8 cellular contexts compared by ENCODE assay signal in the genomic region with DNA sequence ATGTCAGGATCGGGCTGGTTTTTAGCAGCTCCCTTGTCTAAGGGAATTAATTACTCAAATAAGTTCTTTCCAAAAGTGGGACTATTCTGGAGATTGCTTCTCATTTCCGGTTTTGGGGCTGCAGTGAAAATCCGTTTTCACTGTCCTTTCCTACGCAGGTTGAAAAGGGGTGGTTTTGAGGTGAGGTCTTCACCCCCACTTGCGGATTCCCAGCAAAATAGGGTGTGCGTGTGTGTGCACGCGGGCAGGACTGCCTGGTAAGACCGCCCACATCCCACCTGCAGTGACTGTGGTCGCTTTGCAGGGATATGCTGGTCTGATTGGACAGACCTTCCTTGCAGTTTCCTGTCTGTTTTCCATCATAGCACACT. TPM values are rescaled to one million over a fixed set of nuclear protein-coding genes. Genes with fewer than 3 reads are reported as not detected.
A peak's percentile ranks its signal among the peaks of the same experiment; 100 is the strongest.
DNase-seq lines count a peak whose midpoint lies in the region; ATAC-seq, FAIRE-seq and TF ChIP-seq lines count a peak whose summit lies in the region.

No MANE protein-coding gene starts in this region.

- POLR2A ChIA-PET in AG04450 (lab: Yijun Ruan, JAX), result interaction anchor here (0.7 to 1.6 kb wide), 6 partner anchors 9 to 269 kb away, joined by 3 to 13 read pairs (median 3); no protein-coding TSS in a partner anchor

- 7 to 24% methylated on average over 4 to 8 of the region's 10 CpGs for WGBS in gastroesophageal sphincter (ENCODE audit: low coverage in 1 of 2), 2 donors

- TF ChIP-seq CTCF in AG04450 (IDR thresholded peaks at IDR 0.05; ENCODE audit: low read depth, low read length) (no peak), gastroesophageal sphincter (IDR thresholded peaks at IDR 0.05) (no peak)

- peak overlapping the region; percentile 94 for H3K4me3 ChIP-seq in AG04450 (ENCODE audit: low read depth, low read length)
- peak overlapping the region; percentile 77 to 99 for H3K4me3 ChIP-seq in gastroesophageal sphincter

- TF ChIP-seq EP300 in gastroesophageal sphincter (IDR thresholded peaks at IDR 0.05), result no peak

- CTCF ChIA-PET in AG04450 (lab: Charles Lee), result interaction anchor here (0.8 to 4.7 kb wide), 3 partner anchors 14 to 280 kb away, joined by 4 to 46 read pairs (median 12); no protein-coding TSS in a partner anchor

- H3K27me3 ChIP-seq in AG04450 (ENCODE audit: control insufficient read depth, insufficient read depth, low read length), result no peaks in the 10 kb centered on the region
- no peaks in the 10 kb centered on the region for H3K27me3 ChIP-seq in gastroesophageal sphincter

- H3K9me3 ChIP-seq in AG04450 (ENCODE audit: control insufficient read depth, insufficient read depth, low read length) (no peaks in the 10 kb centered on the region; the same call in 1 of the 2 replicates), KOPT-K1 (ENCODE audit: insufficient read depth, low read length, poor library complexity, severe bottlenecking) (no peaks in the 10 kb centered on the region), gastroesophageal sphincter (no peaks in the 10 kb centered on the region)

- intact Hi-C loops in sciatic nerve (cut with DNase I), result no loop called here

- TF ChIP-seq POLR2A in gastroesophageal sphincter (IDR thresholded peaks at IDR 0.05), result no peak

- H3K4me1 ChIP-seq in gastroesophageal sphincter, result peaks cover 0 to 27% (median 11%) of the 10 kb centered on the region in 3 donors

- peak; percentile 31 for ATAC-seq in GM19455 (IDR thresholded peaks at IDR 0.05; ENCODE audit: unreplicated experiment)
- peak; percentile 6 for ATAC-seq in gastroesophageal sphincter
- peak; percentile 23 for ATAC-seq in sciatic nerve

- no peak for FAIRE-seq in HTR-8/SVneo (lab: Jason Lieb, UNC)

- no peak for DNase-seq in AG04450 (ENCODE audit: low read depth, low spot score)
- DNase-seq in activated T-helper 1 cell treated with Interleukin-2 at 50 U/mL for 16 hours (ENCODE audit: low read depth), result peak; percentile 0
- DNase-seq in sciatic nerve (ENCODE audit: low spot score), result no peak
- DNase-seq in HTR-8/SVneo (ENCODE audit: insufficient read length, low spot score), result no peak
- DNase-seq in HuH-7 (ENCODE audit: low spot score), result no peak

- peak overlapping the region; percentile 73 for H3K27ac ChIP-seq in AG04450 (ENCODE audit: low read depth, low read length)
- H3K27ac ChIP-seq in KOPT-K1 (ENCODE audit: low read depth, low read length, poor library complexity, severe bottlenecking), result peak overlapping the region; percentile 72
- H3K27ac ChIP-seq in gastroesophageal sphincter, result peak overlapping the region; percentile 48 to 82 (median 82)

- H3K36me3 ChIP-seq in KOPT-K1 (ENCODE audit: insufficient read depth, low read length) (no peaks in the 10 kb centered on the region), gastroesophageal sphincter (no peaks in the 10 kb centered on the region)

RNA-seq across cellular contexts. Expression of gene PLEKHM3, which starts 0.5 kb away (rescaled TPM):
- polyA plus RNA-seq in AG04450 (2011; rRNA removed), result 5.3 and 7.0 TPM in 2 replicates
- 22.2 and 24.6 TPM in 2 replicates for polyA minus RNA-seq in AG04450 (2011; rRNA and poly(A)+ RNA removed)
- total RNA-seq in gastroesophageal sphincter, result 10 to 100 TPM; 21.4 to 35.5 (median 29.7) TPM
- total RNA-seq in sciatic nerve, result 23.8 TPM
